8 cellular contexts compared by ENCODE assay signal in genomic region chr15:62392411-62392810, GRCh38. TPM values are rescaled to one million over a fixed set of nuclear protein-coding genes. Genes with fewer than 3 reads are reported as not detected.
DNase-seq lines count a peak whose midpoint lies in the region; ATAC-seq and TF ChIP-seq lines count a peak whose summit lies in the region.

No MANE protein-coding gene starts in this region.

- TF ChIP-seq RAD21 in liver (IDR thresholded peaks at IDR 0.05) = no peak

- H3K27ac ChIP-seq in breast epithelium = peak overlapping the region; percentile 75 to 85
- no peak overlapping the region for H3K27ac ChIP-seq in liver (ENCODE audit: low read depth in 1 of 2, low read length in 2 of 2)
- no peak overlapping the region for H3K27ac ChIP-seq in upper lobe of right lung

- ATAC-seq in upper lobe of right lung = no peak

- H3K4me1 ChIP-seq in breast epithelium (no peaks in the 10 kb centered on the region), liver (ENCODE audit: control insufficient read depth in 4 of 4, insufficient read depth in 4 of 4, low read length in 3 of 4) (peaks cover 3 to 29% (median 16%) of the 10 kb centered on the region in 4 donors), upper lobe of right lung (peaks cover 17% of the 10 kb centered on the region)

- H3K27ac Mint-ChIP-seq in IgD-negative memory B cell = peak overlapping the region in 1 of 3 donors; percentile 16

- DNase-seq in AG10803 (ENCODE audit: low read depth) (peak; percentile 61), breast epithelium (ENCODE audit: low spot score in 2 of 2) (no peak), upper lobe of right lung (no peak), NCI-H446 treated with DMSO at 0.1 percent for 48 hours (lab: John Stamatoyannopoulos, UW) (no peak), DMS79 treated with DMSO at 0.1 percent for 48 hours (lab: John Stamatoyannopoulos, UW) (no peak)
- no peak for DNase-seq in effector CD8-positive, alpha-beta T cell (lab: John Stamatoyannopoulos, UW)

- no peak; the same call in 1 of the 2 replicates for TF ChIP-seq CTCF in AG10803 (conservative IDR thresholded peaks at IDR 0.05; ENCODE audit: low read length)
- TF ChIP-seq CTCF in breast epithelium (IDR thresholded peaks at IDR 0.05) = no peak
- TF ChIP-seq CTCF in liver (IDR thresholded peaks at IDR 0.05; ENCODE audit: low read depth, low read length, missing input control) = no peak
- no peak for TF ChIP-seq CTCF in upper lobe of right lung (IDR thresholded peaks at IDR 0.05)

- H3K27me3 Mint-ChIP-seq in IgD-negative memory B cell = peaks cover 11% of the 10 kb centered on the region

- peak overlapping the region; percentile 76 to 93 (median 90) for H3K4me3 Mint-ChIP-seq in IgD-negative memory B cell

- H3K36me3 ChIP-seq in breast epithelium (no peaks in the 10 kb centered on the region), liver (ENCODE audit: control insufficient read depth in 4 of 4, insufficient read depth in 3 of 4, low read depth in 1 of 4, low read length in 3 of 4) (no peaks in the 10 kb centered on the region), upper lobe of right lung (no peaks in the 10 kb centered on the region)

- H3K9me3 Mint-ChIP-seq in IgD-negative memory B cell = no peaks in the 10 kb centered on the region

- H3K4me1 Mint-ChIP-seq in IgD-negative memory B cell = peaks cover 0 to 13% (median 6%) of the 10 kb centered on the region in 3 donors

- WGBS in liver = 15% methylated on average over 9 of the region's 9 CpGs

- H3K27me3 ChIP-seq in breast epithelium (no peaks in the 10 kb centered on the region), liver (ENCODE audit: control insufficient read depth in 4 of 4, insufficient read depth in 4 of 4, low read length in 3 of 4) (no peaks in the 10 kb centered on the region), upper lobe of right lung (no peaks in the 10 kb centered on the region)

- intact Hi-C loops in breast epithelium (cut with DNase I; ENCODE audit: low total_unique reads) (no loop called here), upper lobe of right lung (cut with DNase I) (no loop called here)

- no peak for TF ChIP-seq POLR2A in breast epithelium (IDR thresholded peaks at IDR 0.05)

- no peaks in the 10 kb centered on the region for H3K36me3 Mint-ChIP-seq in IgD-negative memory B cell

- H3K4me3 ChIP-seq in AG10803 (ENCODE audit: low read length) (peak overlapping the region; percentile 97), breast epithelium (peak overlapping the region; percentile 67 to 85 (median 84)), liver (ENCODE audit: low read depth in 1 of 3, low read length in 3 of 3) (peak overlapping the region; percentile 96 to 99 (median 99)), upper lobe of right lung (peak overlapping the region; percentile 98)

- no peak overlapping the region for H3K9ac ChIP-seq in liver (ENCODE audit: low read depth in 1 of 2, low read length in 2 of 2)

- no peaks in the 10 kb centered on the region for H3K9me3 ChIP-seq in breast epithelium
- no peaks in the 10 kb centered on the region for H3K9me3 ChIP-seq in liver (ENCODE audit: control insufficient read depth in 4 of 4, low read length in 3 of 4)
- no peaks in the 10 kb centered on the region for H3K9me3 ChIP-seq in upper lobe of right lung

TF ChIP-seq in liver, 16 proteins besides CTCF, POLR2A, EP300 and RAD21:
- TF ChIP-seq HNF4A (conservative IDR thresholded peaks at IDR 0.05) (peak in 1 of 2 donors; percentile 36), NR2F2 (IDR thresholded peaks at IDR 0.05) (no peak), REST (IDR thresholded peaks at IDR 0.05) (no peak), EGR1 (IDR thresholded peaks at IDR 0.05; ENCODE audit: low read depth in 2 of 2) (no peak), RXRA (IDR thresholded peaks at IDR 0.05) (no peak), GABPA (IDR thresholded peaks at IDR 0.05 in 1 of 2, conservative IDR thresholded peaks at IDR 0.05 in 1 of 2) (no peak), ZBTB33 (IDR thresholded peaks at IDR 0.05) (no peak), MAX (IDR thresholded peaks at IDR 0.05) (no peak)

RNA-seq across cellular contexts. Expression of gene TLN2, which starts 2.1 kb away (rescaled TPM):
- polyA plus RNA-seq in IgD-negative memory B cell = 0.51 TPM
- 100 to 1,000 TPM in 1 of 3 donors, 10 to 100 TPM in 2; 22.0 to 223 (median 32.8) TPM for total RNA-seq in breast epithelium
- 10 to 100 TPM; 10.8 to 23.1 TPM for total RNA-seq in liver
- polyA plus RNA-seq in liver = 10 to 100 TPM in 1 of 2 donors, 1 to 10 TPM in 1; 3.9 to 14.5 TPM
- 9.3 TPM for total RNA-seq in upper lobe of right lung

Comparison
In these comparisons a context has a peak if more than half of its experiments do, and no peak if none do; other contexts are left out.
1. H3K27ac ChIP-seq: peak in breast epithelium (2 of 2); none in liver (0 of 2) and upper lobe of right lung (single experiment).
2. Peak in every context shown above with its lines, with median percentiles within 50 percentile points of each other: H3K4me3 ChIP-seq.